In genomic region chr4:164529486-164529885, GRCh38 we compare ENCODE assay signal across 19 cellular contexts.
DNase-seq lines count a peak whose midpoint lies in the region; ATAC-seq, FAIRE-seq and TF ChIP-seq lines count a peak whose summit lies in the region.
"Had no signal": no experiment of that assay in that cellular context is flagged by ENCODE, and none has a peak within 500 bp of the region (broad histone marks: within the 10 kb centered on the region; RNA-seq: fewer than 3 reads in every experiment).

No MANE protein-coding gene starts in this region.

- no peak overlapping the region for H4K5ac ChIP-seq in H1 (ENCODE audit: insufficient read length, low read depth, low read length)

- no peak overlapping the region for H2BK15ac ChIP-seq in H1 (ENCODE audit: low read length)

- H3K4me3 Mint-ChIP-seq in GM23338, result no peak overlapping the region
- H3K4me3 Mint-ChIP-seq: CD4-positive, alpha-beta memory T cell; HFFc6 had no signal

- no peak overlapping the region for H3K4ac ChIP-seq in H1 (replicated peaks; ENCODE audit: insufficient read length, low read depth, low read length)

- H4K20me1 ChIP-seq in GM23338 (replicated peaks; ENCODE audit: insufficient read depth) (no peaks in the 10 kb centered on the region), H1 (replicated peaks in 1 of 2; ENCODE audit: control insufficient read depth in 1 of 2, insufficient read depth in 2 of 2, low read length in 2 of 2) (no peaks in the 10 kb centered on the region)

- no peaks in the 10 kb centered on the region for H3K23me2 ChIP-seq in H1 (ENCODE audit: low read depth, low read length)

- TF ChIP-seq EP300 in H1 (IDR thresholded peaks at IDR 0.05; ENCODE audit: borderline replicate concordance in 1 of 2, low read depth in 2 of 2, low read length in 2 of 2), result no peak

- 86% methylated on average over 5 of the region's 5 CpGs; no CpG with 5 or more reads in 1 of the 2 experiments for WGBS in H1 (ENCODE audit: extremely low coverage in 1 of 2, insufficient coverage in 1 of 2, insufficient read length in 1 of 2, insufficient replicate concordance in 2 of 2, low coverage in 1 of 2, low lambda C conversion rate in 2 of 2, missing lambda C conversion rate in 1 of 2), 2 experiments

- no peak for TF ChIP-seq RAD21 in H1 (IDR thresholded peaks at IDR 0.05 in 1 of 2, conservative IDR thresholded peaks at IDR 0.05 in 1 of 2; ENCODE audit: low read depth in 2 of 2, low read length in 2 of 2)

- ATAC-seq in GM23338 (no peak), GM21529 (IDR thresholded peaks at IDR 0.05; ENCODE audit: unreplicated experiment) (no peak), GM18909 (IDR thresholded peaks at IDR 0.05; ENCODE audit: poor library complexity, unreplicated experiment) (no peak)

- CTCF ChIA-PET in H1 (lab: Charles Lee; ENCODE audit: partially characterized antibody), result no interaction called here

- H3K79me1 ChIP-seq in H1 (ENCODE audit: low read depth, low read length), result no peaks in the 10 kb centered on the region

- H4K91ac ChIP-seq in H1 (replicated peaks; ENCODE audit: insufficient read length, low read length), result no peak overlapping the region

- no peak overlapping the region for H3K23ac ChIP-seq in H1 (ENCODE audit: insufficient read length)

- H2BK5ac ChIP-seq in H1 (ENCODE audit: low read depth, low read length), result peak overlapping the region; percentile 75; the same call in 1 of the 2 replicates

- H2BK20ac ChIP-seq in H1 (ENCODE audit: low read length), result no peak overlapping the region

- peaks cover 16% of the 10 kb centered on the region for H3K36me3 Mint-ChIP-seq in GM23338 (ENCODE audit: low read depth)
- H3K36me3 Mint-ChIP-seq: CD4-positive, alpha-beta memory T cell had no signal

- H3K9ac ChIP-seq in HUES48 (ENCODE audit: low read depth, low read length) (no peak overlapping the region), H1 (replicated peaks in 1 of 4; ENCODE audit: extremely low read depth in 1 of 4, low read depth in 3 of 4, low read length in 3 of 4) (no peak overlapping the region)
- H3K9ac ChIP-seq: GM23248 had no signal

- no peaks in the 10 kb centered on the region for H3K79me2 ChIP-seq in GM23338 (replicated peaks; ENCODE audit: insufficient read depth)
- no peaks in the 10 kb centered on the region for H3K79me2 ChIP-seq in H1 (ENCODE audit: control insufficient read depth in 1 of 2, insufficient read depth in 2 of 2, low read length in 2 of 2)

- H3K4me1 ChIP-seq in GM23338 (ENCODE audit: insufficient read depth) (peaks cover 39% of the 10 kb centered on the region), HUES48 (ENCODE audit: control insufficient read depth, insufficient read depth, low read length) (peaks cover 29% of the 10 kb centered on the region), H1 (replicated peaks in 1 of 4; ENCODE audit: control insufficient read depth in 3 of 4, insufficient read depth in 4 of 4, low read length in 3 of 4) (peaks cover 0 to 11% (median 0%) of the 10 kb centered on the region in 4 experiments; a peak in 2 of 7 replicates)

- H3K27ac ChIP-seq in GM23338 (ENCODE audit: low read depth) (no peak overlapping the region), HUES48 (ENCODE audit: low read depth, low read length) (peak overlapping the region; percentile 7), H1 (ENCODE audit: low read depth, low read length) (no peak overlapping the region)
- H3K27ac ChIP-seq: GM23248 had no signal

- no peaks in the 10 kb centered on the region; the same call in 1 of the 2 replicates for H3K9me3 ChIP-seq in HUES48 (ENCODE audit: control insufficient read depth, insufficient read depth, low read length)
- no peaks in the 10 kb centered on the region for H3K9me3 ChIP-seq in H1 (ENCODE audit: insufficient read depth in 2 of 2, low read depth in 1 of 2, low read length in 1 of 2)
- H3K9me3 ChIP-seq: HAP-1 had no signal

- H3K14ac ChIP-seq in H1 (ENCODE audit: insufficient read length), result no peak overlapping the region

- peaks cover 28% of the 10 kb centered on the region for H3K4me1 Mint-ChIP-seq in GM23338
- H3K4me1 Mint-ChIP-seq: CD4-positive, alpha-beta memory T cell had no signal

- H3K27me3 Mint-ChIP-seq in GM23338 (ENCODE audit: insufficient read depth, low read depth, poor library complexity), result peaks cover 2% of the 10 kb centered on the region
- H3K27me3 Mint-ChIP-seq: CD4-positive, alpha-beta memory T cell had no signal

- TF ChIP-seq POLR2A in H1 (IDR thresholded peaks at IDR 0.05; ENCODE audit: control extremely low read depth in 1 of 2, low read depth in 2 of 2, low read length in 2 of 2), result no peak

- peak overlapping the region; percentile 47; the same call in 1 of the 2 replicates for H3K27ac Mint-ChIP-seq in GM23338
- H3K27ac Mint-ChIP-seq: CD4-positive, alpha-beta memory T cell; HFFc6 had no signal

- H3K18ac ChIP-seq in H1 (ENCODE audit: extremely low read depth, low read length), result no peak overlapping the region

- no peak overlapping the region for H4K8ac ChIP-seq in H1 (ENCODE audit: extremely low read depth, insufficient read depth, low read length)

- no peak for TF ChIP-seq CTCF in GM23338 (conservative IDR thresholded peaks at IDR 0.05; ENCODE audit: low read depth in 2 of 2)
- TF ChIP-seq CTCF in H1 (IDR thresholded peaks at IDR 0.05; ENCODE audit: control extremely low read depth in 1 of 3, insufficient read depth in 1 of 3, low read depth in 1 of 3, low read length in 3 of 3), result no peak

- H3K9me2 ChIP-seq in GM23338 (ENCODE audit: insufficient read depth), result peaks cover 13% of the 10 kb centered on the region; the same call in 1 of the 2 replicates

- H3K4me2 ChIP-seq in GM23338 (peak overlapping the region; percentile 11; the same call in 1 of the 2 replicates), H1 (ENCODE audit: insufficient read depth in 1 of 2, low read depth in 2 of 2, low read length in 2 of 2) (no peak overlapping the region; a peak in 1 of 4 replicates)

- H3K27me3 ChIP-seq in GM23338 (ENCODE audit: insufficient read depth), result no peaks in the 10 kb centered on the region
- no peaks in the 10 kb centered on the region for H3K27me3 ChIP-seq in HUES48 (ENCODE audit: control insufficient read depth, insufficient read depth, low read length)
- H3K27me3 ChIP-seq in H1 (replicated peaks in 1 of 4; ENCODE audit: control insufficient read depth in 3 of 4, extremely low read depth in 1 of 4, insufficient read depth in 3 of 4, low read length in 3 of 4), result no peaks in the 10 kb centered on the region

- H2AFZ ChIP-seq in GM23338, result no peak overlapping the region
- no peak overlapping the region for H2AFZ ChIP-seq in H1 (ENCODE audit: low read length)
- H2AFZ ChIP-seq: GM23248 had no signal

- no peak for FAIRE-seq in H1 (lab: Jason Lieb, UNC)
- FAIRE-seq: GM12891, GM18507, H54 had no signal

- POLR2A ChIA-PET in H1 (lab: Charles Lee; ENCODE audit: partially characterized antibody), result no interaction called here

- no peak for DNase-seq in GM23338 (ENCODE audit: low spot score)
- no peak for DNase-seq in H1 (ENCODE audit: low read depth in 1 of 2, low spot score in 2 of 2)
- DNase-seq in midbrain (lab: John Stamatoyannopoulos, UW), result no peak
- DNase-seq: C1 segment of cervical spinal cord; Calu3; CD4-positive, alpha-beta memory T cell; COR-L47; DMS53; DMS79 treated with DMSO at 0.1 percent for 48 hours; GF-D8; GM23248; HFFc6 had no signal

- H2BK120ac ChIP-seq in H1 (replicated peaks; ENCODE audit: low read depth, low read length), result no peak overlapping the region

- no peaks in the 10 kb centered on the region for H3F3A ChIP-seq in GM23338 (replicated peaks; ENCODE audit: low read depth)

- H2BK12ac ChIP-seq in H1 (ENCODE audit: low read depth, low read length), result no peak overlapping the region; the same call in 1 of the 2 replicates

- H3K4me3 ChIP-seq in GM23338, result no peak overlapping the region
- H3K4me3 ChIP-seq in HUES48 (ENCODE audit: low read depth, low read length), result no peak overlapping the region
- no peak overlapping the region for H3K4me3 ChIP-seq in H1 (ENCODE audit: extremely low read depth in 1 of 4, insufficient read depth in 2 of 4, low read depth in 3 of 4, low read length in 4 of 4)
- H3K4me3 ChIP-seq: GM23248, HAP-1 had no signal

- H3K36me3 ChIP-seq in GM23338 (ENCODE audit: insufficient read depth), result no peaks in the 10 kb centered on the region
- H3K36me3 ChIP-seq in HUES48 (ENCODE audit: control insufficient read depth, insufficient read depth, low read length), result no peaks in the 10 kb centered on the region
- H3K36me3 ChIP-seq in H1 (ENCODE audit: control insufficient read depth in 2 of 4, insufficient read depth in 4 of 4, low read length in 3 of 4), result no peaks in the 10 kb centered on the region
- H3K36me3 ChIP-seq: HAP-1 had no signal

- no peak overlapping the region for H2AK5ac ChIP-seq in H1 (ENCODE audit: low read depth, low read length)

- H3K56ac ChIP-seq in H1 (replicated peaks; ENCODE audit: insufficient read length, low read depth, low read length), result no peak overlapping the region

- H3K9me3 Mint-ChIP-seq in GM23338, result peaks cover 13% of the 10 kb centered on the region; the same call in 2 of the 3 replicates

TF ChIP-seq in GM23338, 12 proteins besides CTCF, POLR2A, EP300 and RAD21:
- no peak for TF ChIP-seq POLR2AphosphoS5 (IDR thresholded peaks at IDR 0.05; ENCODE audit: low read depth)
- no peak for TF ChIP-seq ETS1 (IDR thresholded peaks at IDR 0.05)
- no peak for TF ChIP-seq CREB1 (CRISPR knock-in tag; IDR thresholded peaks at IDR 0.05; ENCODE audit: low read depth)
- TF ChIP-seq ZNF114 (CRISPR knock-in tag; IDR thresholded peaks at IDR 0.05), result no peak

TF ChIP-seq in H1, 55 proteins besides CTCF, POLR2A, EP300 and RAD21:
- TF ChIP-seq RNF2 (IDR thresholded peaks at IDR 0.05; ENCODE audit: borderline replicate concordance, low read depth, low read length, missing control alignments, poor library complexity, severe bottlenecking), result no peak
- TF ChIP-seq CEBPB (IDR thresholded peaks at IDR 0.05; ENCODE audit: low read depth, low read length), result peak; percentile 50; the same call in 1 of the 2 replicates
- no peak for TF ChIP-seq HDAC2 (IDR thresholded peaks at IDR 0.05; ENCODE audit: borderline replicate concordance in 1 of 2, low read depth in 2 of 2, low read length in 2 of 2)
- no peak for TF ChIP-seq SAP30 (IDR thresholded peaks at IDR 0.05; ENCODE audit: insufficient read depth, insufficient replicate concordance, low read length)
- TF ChIP-seq BCL11A (IDR thresholded peaks at IDR 0.05; ENCODE audit: low read depth in 2 of 2, low read length in 2 of 2), result no peak
